8 cellular contexts compared by ENCODE assay signal in the genomic region with DNA sequence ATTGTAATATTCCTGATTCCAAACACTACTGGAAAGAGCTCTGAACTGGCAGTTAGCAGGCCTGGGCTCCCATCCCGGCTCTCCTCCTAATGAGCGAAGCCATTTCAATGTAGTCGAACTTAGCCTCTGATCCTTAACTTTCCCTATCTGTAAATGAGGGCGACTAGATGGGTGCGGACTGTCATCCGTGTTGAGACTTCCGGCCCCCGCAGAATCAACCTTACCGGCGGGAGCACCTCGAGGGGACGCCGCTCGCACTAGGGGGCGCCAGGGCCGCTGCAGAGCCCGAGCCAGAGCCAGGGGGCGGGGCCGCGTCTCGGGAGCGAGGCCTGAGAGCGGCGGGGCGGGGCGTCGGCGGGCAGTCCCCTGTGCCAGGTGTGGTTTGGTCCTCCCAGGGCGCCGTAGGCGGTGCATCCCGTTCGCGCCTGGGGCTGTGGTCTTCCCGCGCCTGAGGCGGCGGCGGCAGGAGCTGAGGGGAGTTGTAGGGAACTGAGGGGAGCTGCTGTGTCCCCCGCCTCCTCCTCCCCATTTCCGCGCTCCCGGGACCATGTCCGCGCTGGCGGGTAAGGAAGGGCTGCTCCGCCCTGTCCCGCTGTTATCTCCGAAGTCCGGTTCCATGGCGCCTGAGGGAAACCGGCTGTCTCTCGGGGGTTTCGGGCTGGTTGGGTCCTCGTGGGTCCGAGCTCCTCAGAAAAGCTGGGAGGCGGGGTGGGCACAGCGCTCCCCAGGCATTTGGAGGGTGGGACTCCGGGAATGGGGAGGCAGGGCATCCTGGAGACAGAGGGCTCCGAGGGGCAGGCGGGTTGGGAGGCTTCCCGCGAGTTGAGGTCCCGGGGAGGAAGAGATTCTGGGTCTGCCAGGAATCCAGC.
DNase-seq lines count a peak whose midpoint lies in the region; ATAC-seq and TF ChIP-seq lines count a peak whose summit lies in the region.

A gene (plus strand): TSS at position 437 of the 869 bp plus-strand sequence. CDS start 111 bp downstream, at position 548.

- DNase-seq in NCI-H2081 treated with DMSO at 0.1 percent for 48 hours (lab: John Stamatoyannopoulos, UW) (peak; percentile 21), T1000 (lab: John Stamatoyannopoulos, UW) (peak; percentile 76), astrocyte of the hippocampus (ENCODE audit: low read depth, low spot score) (peak; percentile 96), hippocampal formation (lab: John Stamatoyannopoulos, UW) (peak; percentile 72 to 84), retinal pigment epithelial cell (ENCODE audit: low read depth) (no peak), cerebellar nuclear complex (lab: John Stamatoyannopoulos, UW) (no peak)

- peak within 1 kb of the TSS; percentile 94 for H3K4me3 ChIP-seq in retinal pigment epithelial cell (ENCODE audit: low read length)

- peak; percentile 69 for ATAC-seq in GM18517 (IDR thresholded peaks at IDR 0.05; ENCODE audit: unreplicated experiment)
- peak; percentile 87 for ATAC-seq in HG03039 (IDR thresholded peaks at IDR 0.05; ENCODE audit: unreplicated experiment)

- TF ChIP-seq CTCF in retinal pigment epithelial cell (conservative IDR thresholded peaks at IDR 0.05; ENCODE audit: low read depth, low read length), result peak; percentile 78

Comparison
In these comparisons a context has a peak if more than half of its experiments do, and no peak if none do; other contexts are left out.
1. DNase-seq: peak in NCI-H2081 treated with DMSO at 0.1 percent for 48 hours (single experiment), T1000 (single experiment), astrocyte of the hippocampus (single experiment) and hippocampal formation (2 of 2); none in retinal pigment epithelial cell (single experiment) and cerebellar nuclear complex (0 of 2).